In genomic region chr2:134803609-134804405, GRCh38 we compare ENCODE assay signal across 16 cellular contexts. TPM values are rescaled to one million over a fixed set of nuclear protein-coding genes. Genes with fewer than 3 reads are reported as not detected.
"Had no signal": no experiment of that assay in that cellular context is flagged by ENCODE, and none has a peak within 500 bp of the region (broad histone marks: within the 10 kb centered on the region; RNA-seq: fewer than 3 reads in every experiment).

No MANE protein-coding gene starts in this region.

RNA-seq across cellular contexts. Expression of gene ACMSD, which starts 34.6 kb away (rescaled TPM):
- total RNA-seq: esophagus squamous epithelium, heart right ventricle, kidney epithelial cell, left cardiac atrium, left lung, lower leg skin, lung microvascular endothelial cell, mesothelial cell of epicardium, mucosa of descending colon, osteocyte, prostate gland, right atrium auricular region, sciatic nerve, smooth muscle cell, thoracic aorta, tibial nerve had no signal
- polyA plus RNA-seq: heart right ventricle, smooth muscle cell had no signal
